ENCODE assay signal across 2 cellular contexts in the genomic region with DNA sequence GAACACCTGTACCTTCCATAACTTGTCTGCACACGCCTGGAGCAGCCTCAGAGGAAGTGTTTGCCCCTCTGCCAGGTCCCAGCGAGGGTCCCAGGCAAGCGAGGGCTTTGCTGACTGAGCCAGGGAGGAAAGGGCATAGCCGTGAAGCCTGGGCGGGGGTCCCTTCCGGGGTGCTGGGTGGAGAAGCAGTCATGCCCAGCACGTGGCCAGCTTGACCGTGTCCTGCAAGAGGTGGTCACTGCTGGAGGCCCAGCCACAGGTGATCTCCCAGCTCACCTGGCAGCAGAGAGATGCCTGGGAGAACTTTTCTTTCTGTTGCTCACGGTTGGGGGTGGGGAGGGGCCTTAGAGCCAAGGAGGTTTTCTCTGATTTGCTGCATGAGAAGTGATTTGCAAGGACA.
TF ChIP-seq lines count a peak whose summit lies in the region.

No MANE protein-coding gene starts in this region.

TF ChIP-seq in SK-N-SH, 30 proteins besides CTCF, POLR2A, EP300 and RAD21:
- no peak for TF ChIP-seq IRF3 (IDR thresholded peaks at IDR 0.05; ENCODE audit: low read depth, low read length)
- TF ChIP-seq GABPA (IDR thresholded peaks at IDR 0.05; ENCODE audit: low read depth), result no peak
- no peak for TF ChIP-seq USF1 (IDR thresholded peaks at IDR 0.05; ENCODE audit: borderline replicate concordance, low read depth)
- TF ChIP-seq JUND (IDR thresholded peaks at IDR 0.05), result no peak
- no peak for TF ChIP-seq FOXM1 (IDR thresholded peaks at IDR 0.05; ENCODE audit: low read depth)
- no peak for TF ChIP-seq NFIC (IDR thresholded peaks at IDR 0.05; ENCODE audit: borderline replicate concordance)
- TF ChIP-seq, protein P1, sequence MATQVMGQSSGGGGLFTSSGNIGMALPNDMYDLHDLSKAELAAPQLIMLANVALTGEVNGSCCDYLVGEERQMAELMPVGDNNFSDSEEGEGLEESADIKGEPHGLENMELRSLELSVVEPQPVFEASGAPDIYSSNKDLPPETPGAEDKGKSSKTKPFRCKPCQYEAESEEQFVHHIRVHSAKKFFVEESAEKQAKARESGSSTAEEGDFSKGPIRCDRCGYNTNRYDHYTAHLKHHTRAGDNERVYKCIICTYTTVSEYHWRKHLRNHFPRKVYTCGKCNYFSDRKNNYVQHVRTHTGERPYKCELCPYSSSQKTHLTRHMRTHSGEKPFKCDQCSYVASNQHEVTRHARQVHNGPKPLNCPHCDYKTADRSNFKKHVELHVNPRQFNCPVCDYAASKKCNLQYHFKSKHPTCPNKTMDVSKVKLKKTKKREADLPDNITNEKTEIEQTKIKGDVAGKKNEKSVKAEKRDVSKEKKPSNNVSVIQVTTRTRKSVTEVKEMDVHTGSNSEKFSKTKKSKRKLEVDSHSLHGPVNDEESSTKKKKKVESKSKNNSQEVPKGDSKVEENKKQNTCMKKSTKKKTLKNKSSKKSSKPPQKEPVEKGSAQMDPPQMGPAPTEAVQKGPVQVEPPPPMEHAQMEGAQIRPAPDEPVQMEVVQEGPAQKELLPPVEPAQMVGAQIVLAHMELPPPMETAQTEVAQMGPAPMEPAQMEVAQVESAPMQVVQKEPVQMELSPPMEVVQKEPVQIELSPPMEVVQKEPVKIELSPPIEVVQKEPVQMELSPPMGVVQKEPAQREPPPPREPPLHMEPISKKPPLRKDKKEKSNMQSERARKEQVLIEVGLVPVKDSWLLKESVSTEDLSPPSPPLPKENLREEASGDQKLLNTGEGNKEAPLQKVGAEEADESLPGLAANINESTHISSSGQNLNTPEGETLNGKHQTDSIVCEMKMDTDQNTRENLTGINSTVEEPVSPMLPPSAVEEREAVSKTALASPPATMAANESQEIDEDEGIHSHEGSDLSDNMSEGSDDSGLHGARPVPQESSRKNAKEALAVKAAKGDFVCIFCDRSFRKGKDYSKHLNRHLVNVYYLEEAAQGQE (IDR thresholded peaks at IDR 0.05; ENCODE audit: low read depth, low read length), result no peak
- no peak for TF ChIP-seq GATA2 (CRISPR knock-in tag; IDR thresholded peaks at IDR 0.05)
- no peak for TF ChIP-seq SIN3A (IDR thresholded peaks at IDR 0.05; ENCODE audit: borderline replicate concordance, low read depth, low read length)
- TF ChIP-seq TCF12 (IDR thresholded peaks at IDR 0.05), result no peak
TF ChIP-seq in SK-N-SH: peak in this region for 0.

TF ChIP-seq in SK-N-SH treated with all-trans-retinoic acid at 6 μM for 48 hours, 23 proteins besides CTCF, POLR2A, EP300 and RAD21 (continued from another document):
- TF ChIP-seq, protein P2, sequence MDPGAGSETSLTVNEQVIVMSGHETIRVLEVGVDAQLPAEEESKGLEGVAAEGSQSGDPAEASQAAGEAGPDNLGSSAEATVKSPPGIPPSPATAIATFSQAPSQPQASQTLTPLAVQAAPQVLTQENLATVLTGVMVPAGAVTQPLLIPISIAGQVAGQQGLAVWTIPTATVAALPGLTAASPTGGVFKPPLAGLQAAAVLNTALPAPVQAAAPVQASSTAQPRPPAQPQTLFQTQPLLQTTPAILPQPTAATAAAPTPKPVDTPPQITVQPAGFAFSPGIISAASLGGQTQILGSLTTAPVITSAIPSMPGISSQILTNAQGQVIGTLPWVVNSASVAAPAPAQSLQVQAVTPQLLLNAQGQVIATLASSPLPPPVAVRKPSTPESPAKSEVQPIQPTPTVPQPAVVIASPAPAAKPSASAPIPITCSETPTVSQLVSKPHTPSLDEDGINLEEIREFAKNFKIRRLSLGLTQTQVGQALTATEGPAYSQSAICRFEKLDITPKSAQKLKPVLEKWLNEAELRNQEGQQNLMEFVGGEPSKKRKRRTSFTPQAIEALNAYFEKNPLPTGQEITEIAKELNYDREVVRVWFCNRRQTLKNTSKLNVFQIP (CRISPR knock-in tag; IDR thresholded peaks at IDR 0.05; ENCODE audit: borderline replicate concordance, low read depth), result no peak
- no peak for TF ChIP-seq SNAI2 (CRISPR knock-in tag; IDR thresholded peaks at IDR 0.05)
- no peak for TF ChIP-seq TCF4 (CRISPR knock-in tag; IDR thresholded peaks at IDR 0.05; ENCODE audit: borderline replicate concordance)
- TF ChIP-seq CSDC2 (CRISPR knock-in tag; IDR thresholded peaks at IDR 0.05), result no peak
- TF ChIP-seq ZFP3 (CRISPR knock-in tag; IDR thresholded peaks at IDR 0.05), result no peak
- TF ChIP-seq RARB (CRISPR knock-in tag; IDR thresholded peaks at IDR 0.05), result no peak
TF ChIP-seq in SK-N-SH treated with all-trans-retinoic acid at 6 μM for 48 hours: peak in this region for 0.
